In genomic region chr2:215277942-215278341, GRCh38 we compare ENCODE assay signal across 28 cellular contexts. TPM values are rescaled to one million over a fixed set of nuclear protein-coding genes. Genes with fewer than 3 reads are reported as not detected.
A peak's percentile ranks its signal among the peaks of the same experiment; 100 is the strongest.
DNase-seq lines count a peak whose midpoint lies in the region; ATAC-seq, FAIRE-seq and TF ChIP-seq lines count a peak whose summit lies in the region.
"Had no signal": no experiment of that assay in that cellular context is flagged by ENCODE, and none has a peak within 500 bp of the region (broad histone marks: within the 10 kb centered on the region; RNA-seq: fewer than 3 reads in every experiment).

No MANE protein-coding gene starts in this region.

- H3K79me2 ChIP-seq in astrocyte (ENCODE audit: insufficient read depth, low read length): no peaks in the 10 kb centered on the region

- H3K4me3 Mint-ChIP-seq in astrocyte (ENCODE audit: unreplicated experiment): no peak overlapping the region
- H3K4me3 Mint-ChIP-seq: B cell; HFFc6; natural killer cell treated with Interleukin-12 subunit alpha and Interleukin-12 subunit beta and Interleukin-15 and Interleukin-18, amount 100 ng/mL, for 72 hours; T-helper 1 cell treated with Interleukin-12 subunit alpha and Interleukin-12 subunit beta and Interleukin-4 antibody, amounts not matched to agents 30 μg/mL and 1 μg/mL, for 36 hours had no signal

- TF ChIP-seq CTCF in GM12865 (IDR thresholded peaks at IDR 0.05; ENCODE audit: insufficient read depth, low read depth, low read length, missing control alignments) (no peak), astrocyte (IDR thresholded peaks at IDR 0.05; ENCODE audit: insufficient read depth, low read depth, low read length) (no peak), foreskin keratinocyte (conservative IDR thresholded peaks at IDR 0.05) (no peak)

- H3K4me1 ChIP-seq in astrocyte (ENCODE audit: insufficient read depth, low read length) (no peaks in the 10 kb centered on the region), foreskin keratinocyte (no peaks in the 10 kb centered on the region)
- H3K4me1 ChIP-seq: Caco-2, psoas muscle, spleen had no signal

- no peaks in the 10 kb centered on the region for H3K27me3 Mint-ChIP-seq in astrocyte (ENCODE audit: low read depth, unreplicated experiment)
- H3K27me3 Mint-ChIP-seq: natural killer cell treated with Interleukin-12 subunit alpha and Interleukin-12 subunit beta and Interleukin-15 and Interleukin-18, amount 100 ng/mL, for 72 hours had no signal

- H3K27ac Mint-ChIP-seq in astrocyte (ENCODE audit: unreplicated experiment): no peak overlapping the region
- H3K27ac Mint-ChIP-seq: activated T-helper 2 cell treated with anti-CD3 and anti-CD28 coated beads, Interferon-gamma antibody, Interleukin-2, Interleukin-4, amounts not matched to agents 10 μg/mL and 5 μg/mL and 100 μg/mL, durations not matched to agents 14 hours and 24 hours and 36 hours; B cell; HFFc6; natural killer cell treated with Interleukin-12 subunit alpha and Interleukin-12 subunit beta and Interleukin-15 and Interleukin-18, amount 100 ng/mL, for 72 hours; T-helper 1 cell treated with Interleukin-12 subunit alpha and Interleukin-12 subunit beta and Interleukin-4 antibody, amounts not matched to agents 30 μg/mL and 1 μg/mL, for 36 hours had no signal

- H3K4me3 ChIP-seq in GM12865 (ENCODE audit: low read depth, low read length) (no peak overlapping the region), astrocyte (ENCODE audit: insufficient read depth, low read depth, low read length) (no peak overlapping the region)
- H3K4me3 ChIP-seq: psoas muscle, spleen, thoracic aorta had no signal

- no peak overlapping the region for H3K4me2 ChIP-seq in astrocyte (ENCODE audit: low read length)

- no peaks in the 10 kb centered on the region for H4K20me1 ChIP-seq in astrocyte (ENCODE audit: insufficient read depth, low read length)

- H3K9ac ChIP-seq in astrocyte (ENCODE audit: low read length): no peak overlapping the region

- H2AFZ ChIP-seq in astrocyte (ENCODE audit: low read depth, low read length): no peak overlapping the region

- H3K4me1 Mint-ChIP-seq in astrocyte (ENCODE audit: low read depth, unreplicated experiment): peaks cover 4% of the 10 kb centered on the region

- H3K36me3 ChIP-seq in astrocyte (ENCODE audit: insufficient read depth, low read length): no peaks in the 10 kb centered on the region
- H3K36me3 ChIP-seq: spleen, thoracic aorta had no signal

- H3K36me3 Mint-ChIP-seq in astrocyte (ENCODE audit: low read depth, unreplicated experiment): no peaks in the 10 kb centered on the region
- H3K36me3 Mint-ChIP-seq: natural killer cell treated with Interleukin-12 subunit alpha and Interleukin-12 subunit beta and Interleukin-15 and Interleukin-18, amount 100 ng/mL, for 72 hours had no signal

- no peaks in the 10 kb centered on the region for H3K9me3 Mint-ChIP-seq in astrocyte (ENCODE audit: unreplicated experiment)
- H3K9me3 Mint-ChIP-seq: activated T-helper 2 cell treated with anti-CD3 and anti-CD28 coated beads, Interferon-gamma antibody, Interleukin-2, Interleukin-4, amounts not matched to agents 10 μg/mL and 5 μg/mL and 100 μg/mL, durations not matched to agents 14 hours and 24 hours and 36 hours; HFFc6; natural killer cell treated with Interleukin-12 subunit alpha and Interleukin-12 subunit beta and Interleukin-15 and Interleukin-18, amount 100 ng/mL, for 72 hours; T-helper 1 cell treated with Interleukin-12 subunit alpha and Interleukin-12 subunit beta and Interleukin-4 antibody, amounts not matched to agents 30 μg/mL and 1 μg/mL, for 36 hours had no signal

- H3K27me3 ChIP-seq in astrocyte (ENCODE audit: insufficient read depth, low read length) (no peaks in the 10 kb centered on the region), foreskin keratinocyte (no peaks in the 10 kb centered on the region)
- H3K27me3 ChIP-seq: spleen had no signal

- DNase-seq in GM12865 (ENCODE audit: low read depth) (peak; percentile 38), HT1080 (ENCODE audit: low read depth) (peak; percentile 26), astrocyte (ENCODE audit: low read depth) (peak; percentile 26), myocyte (ENCODE audit: low read depth) (peak; percentile 49), germinal center (ENCODE audit: low spot score) (no peak), HK-2 (ENCODE audit: unreplicated experiment) (no peak), foreskin keratinocyte (no peak), NCI-H1105 (lab: John Stamatoyannopoulos, UW) (no peak)
- DNase-seq: activated CD4-positive, CD25-positive, alpha-beta regulatory T cell; Caco-2; caudate nucleus; effector CD8-positive, alpha-beta T cell; HFFc6; hippocampal formation; kidney; MM.1S; NCI-H2107; NCI-H69; psoas muscle; SHP77 treated with DMSO at 0.1 percent for 48 hours; spleen had no signal

- no peak for ATAC-seq in foreskin keratinocyte
- ATAC-seq: natural killer cell treated with Interleukin-12 subunit alpha and Interleukin-12 subunit beta and Interleukin-15 and Interleukin-18, amount 100 ng/mL, for 72 hours; psoas muscle had no signal

- no peak overlapping the region for H3K27ac ChIP-seq in astrocyte (ENCODE audit: low read depth, low read length)
- H3K27ac ChIP-seq in foreskin keratinocyte: no peak overlapping the region
- H3K27ac ChIP-seq: psoas muscle, spleen, thoracic aorta had no signal

- FAIRE-seq in astrocyte (lab: Jason Lieb, UNC): no peak
- FAIRE-seq: G401.6, GM12891, kidney had no signal

- no peaks in the 10 kb centered on the region for H3K9me3 ChIP-seq in astrocyte (ENCODE audit: insufficient read depth, low read depth, low read length)
- H3K9me3 ChIP-seq: Caco-2, psoas muscle, spleen, thoracic aorta had no signal

RNA-seq across cellular contexts. Expression of gene ATIC, which starts 33.9 kb away (rescaled TPM):
- 25.2 and 28.9 TPM in 2 replicates for total RNA-seq in HT1080 (2014; rRNA removed; shearing (Covaris generic))
- 148 and 151 TPM in 2 replicates for polyA plus RNA-seq in HT1080 (2015; cell fraction: cytosol; rRNA removed)
- 268 and 283 TPM in 2 replicates for polyA plus RNA-seq in HT1080 (2015; cell fraction: nucleus; rRNA removed)
- total RNA-seq in astrocyte (59.9 and 61.1 TPM in 2 replicates), myocyte (11.9 and 13.7 TPM in 2 replicates), foreskin keratinocyte (153 and 154 TPM in 2 replicates)
- 102 TPM for polyA plus RNA-seq in myocyte (2012)
- polyA plus RNA-seq in foreskin keratinocyte: 186 and 206 TPM in 2 replicates

Comparison
In these comparisons a context has a peak if more than half of its experiments do, and no peak if none do; other contexts are left out.
1. DNase-seq: peak in GM12865 (single experiment), HT1080 (single experiment), astrocyte (single experiment) and myocyte (single experiment); none in germinal center (single experiment), HK-2 (single experiment), foreskin keratinocyte (0 of 2) and NCI-H1105 (single experiment).